In the genomic region with DNA sequence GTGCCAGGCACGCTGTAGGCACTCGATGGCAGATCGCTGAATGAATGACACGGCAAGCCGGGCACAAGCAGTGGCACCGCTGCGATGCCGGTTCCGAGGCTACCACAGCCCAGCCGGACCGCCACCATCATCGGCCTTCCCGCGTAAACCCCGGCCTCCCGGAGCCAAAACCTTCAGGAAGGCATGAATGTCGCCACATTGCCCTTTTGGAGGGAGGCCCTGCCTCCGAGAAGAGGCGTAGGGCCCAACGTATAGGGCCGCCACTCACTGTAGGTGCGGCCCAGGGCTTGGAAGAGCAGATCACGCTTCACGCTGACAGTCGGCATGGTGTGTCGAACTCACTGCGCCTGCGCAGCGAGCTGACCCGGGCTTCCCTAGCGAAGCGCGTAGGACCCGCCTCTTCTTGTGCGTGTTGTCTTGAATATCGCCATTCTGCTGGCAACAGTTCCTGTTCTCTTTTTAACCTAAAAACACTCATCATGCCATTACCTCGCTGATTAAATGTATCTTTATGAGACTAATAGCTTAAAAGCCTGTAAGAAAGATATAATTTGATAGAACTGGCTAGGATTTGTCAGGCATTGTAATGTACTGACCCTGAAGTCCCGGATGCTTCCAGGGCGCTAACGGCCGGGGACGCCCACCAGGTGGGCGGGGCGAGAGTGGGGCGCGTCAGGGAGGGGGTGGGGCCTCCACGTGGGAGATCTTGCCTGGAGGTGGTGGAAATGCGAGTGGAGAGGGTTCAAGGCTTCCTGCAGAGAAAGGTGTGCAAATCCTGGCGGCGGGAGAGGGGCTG, we compare ENCODE assay signal across 8 cellular contexts. TPM values are rescaled to one million over a fixed set of nuclear protein-coding genes. Genes with fewer than 3 reads are reported as not detected.
DNase-seq lines count a peak whose midpoint lies in the region; ATAC-seq and TF ChIP-seq lines count a peak whose summit lies in the region.

A gene (minus strand): TSS at position 345 of the 796 bp plus-strand sequence. CDS start 19 bp downstream, at position 326.

- H3K4me1 ChIP-seq in right cardiac atrium (ENCODE audit: control insufficient read depth, insufficient read depth, low read length) (no peaks in the 10 kb centered on the region), vagina (peaks cover 53% of the 10 kb centered on the region)

- H3K4me3 ChIP-seq in right cardiac atrium (ENCODE audit: low read length) = peak within 1 kb of the TSS; percentile 76
- peak within 1 kb of the TSS; percentile 71 to 96 for H3K4me3 ChIP-seq in vagina

- H3K27me3 ChIP-seq in right cardiac atrium (ENCODE audit: control insufficient read depth, insufficient read depth) (no peaks in the 10 kb centered on the region), vagina (no peaks in the 10 kb centered on the region)

- DNase-seq in NCI-H187 treated with DMSO at 0.1 percent for 48 hours (lab: John Stamatoyannopoulos, UW) (peak; percentile 73), anterior cingulate cortex (lab: John Stamatoyannopoulos, UW) (peak; percentile 55 to 97 (median 88)), right cardiac atrium (peak; percentile 96 to 99 (median 98)), putamen (ENCODE audit: low spot score) (peak; percentile 96), vagina (ENCODE audit: extremely low spot score in 2 of 2) (peak in 1 of 2 donors; percentile 92)

- whole genome bisulfite sequencing in right cardiac atrium = under 1% methylated on average over 50 of the region's 50 CpGs

- no peaks in the 10 kb centered on the region for H3K36me3 ChIP-seq in vagina

- H3K27ac ChIP-seq in right cardiac atrium (ENCODE audit: low read length) (peak within 1 kb of the TSS; percentile 57), vagina (peak within 1 kb of the TSS; percentile 91)

- TF ChIP-seq CTCF in vagina (IDR thresholded peaks at IDR 0.05) = no peak

- H3K9me3 ChIP-seq in right cardiac atrium (ENCODE audit: control insufficient read depth, low read length) (no peaks in the 10 kb centered on the region), vagina (no peaks in the 10 kb centered on the region)

- peak in 1 of 2 donors; percentile 28 for TF ChIP-seq POLR2A in vagina (IDR thresholded peaks at IDR 0.05)

- ATAC-seq in GM18499 (IDR thresholded peaks at IDR 0.05; ENCODE audit: insufficient read depth, unreplicated experiment) (peak; percentile 90), HG02943 (IDR thresholded peaks at IDR 0.05; ENCODE audit: low read depth, unreplicated experiment) (peak; percentile 90), right cardiac atrium (peak; percentile 99)

- intact Hi-C loops in T-helper 2 cell treated with Interferon-gamma antibody and Interleukin-4, amounts not matched to agents 100 ng/mL and 5 ng/mL, for 36 hours (cut with micrococcal nuclease) = loop anchor here (1.0 to 5.0 kb wide), 4 partner anchors 133 to 1929 kb away; a partner anchor contains a TSS
- intact Hi-C loops in right cardiac atrium (cut with DNase I) (no loop called here), vagina (cut with DNase I) (no loop called here)

RNA-seq across cellular contexts. Expression of the gene that starts here (rescaled TPM):
- 32.1 and 33.2 TPM in 2 replicates for total RNA-seq in T-helper 2 cell treated with Interferon-gamma antibody and Interleukin-4, amounts not matched to agents 100 ng/mL and 5 ng/mL, for 36 hours
- total RNA-seq in right cardiac atrium (10 to 100 TPM; 14.8 to 20.3 (median 16.5) TPM), vagina (13.3 TPM)
- polyA plus RNA-seq in right cardiac atrium = 11.7 TPM
